In genomic region chr1:214864896-214865688, GRCh38 we compare ENCODE assay signal across 16 cellular contexts.
A peak's percentile ranks its signal among the peaks of the same experiment; 100 is the strongest.
DNase-seq lines count a peak whose midpoint lies in the region; ATAC-seq and TF ChIP-seq lines count a peak whose summit lies in the region.
"Had no signal": no experiment of that assay in that cellular context is flagged by ENCODE, and none has a peak within 500 bp of the region (broad histone marks: within the 10 kb centered on the region; RNA-seq: fewer than 3 reads in every experiment).

No MANE protein-coding gene starts in this region.

- H3K27ac ChIP-seq in dorsolateral prefrontal cortex: no peak overlapping the region
- no peak overlapping the region for H3K27ac ChIP-seq in CD4-positive, alpha-beta memory T cell (ENCODE audit: low read depth, low read length)
- H3K27ac ChIP-seq: SK-N-MC, skin epidermis had no signal

- DNase-seq in A172 (ENCODE audit: low spot score): peak; percentile 9
- DNase-seq in HCEC 1CT: peak; percentile 79
- DNase-seq in astrocyte of the cerebellum (ENCODE audit: low read depth): peak; percentile 46
- DNase-seq in fibroblast of villous mesenchyme (ENCODE audit: low read depth): peak; percentile 78
- DNase-seq in dorsolateral prefrontal cortex: no peak
- no peak for DNase-seq in CD4-positive, alpha-beta memory T cell
- DNase-seq: activated naive CD4-positive, alpha-beta T cell; mesendoderm; NCI-H1417; NCI-H2227 treated with DMSO at 0.1 percent for 48 hours; stimulated activated naive CD8-positive, alpha-beta T cell treated with anti-CD3 and anti-CD28 coated beads, Interleukin-15, Interleukin-2, amounts not matched to agents 100 U/mL and 50 U/mL, for 24 hours had no signal

- H3K27ac Mint-ChIP-seq in CD4-positive, alpha-beta memory T cell: no peak overlapping the region
- H3K27ac Mint-ChIP-seq: IgD-negative memory B cell had no signal

- H3K36me3 ChIP-seq in CD4-positive, alpha-beta memory T cell (ENCODE audit: insufficient read depth, low read length): no peaks in the 10 kb centered on the region

- ATAC-seq in HG03095 (IDR thresholded peaks at IDR 0.05; ENCODE audit: unreplicated experiment): no peak
- ATAC-seq in GM21717 (IDR thresholded peaks at IDR 0.05; ENCODE audit: unreplicated experiment): no peak
- ATAC-seq: stimulated activated naive CD8-positive, alpha-beta T cell treated with anti-CD3 and anti-CD28 coated beads, Interleukin-15, Interleukin-2, amounts not matched to agents 100 U/mL and 50 U/mL, for 24 hours had no signal

- no peaks in the 10 kb centered on the region for H3K36me3 Mint-ChIP-seq in CD4-positive, alpha-beta memory T cell

- TF ChIP-seq CTCF in astrocyte of the cerebellum (IDR thresholded peaks at IDR 0.05; ENCODE audit: low read depth, low read length, missing control alignments) (no peak), fibroblast of villous mesenchyme (IDR thresholded peaks at IDR 0.05; ENCODE audit: insufficient read depth, low read depth, low read length) (no peak), dorsolateral prefrontal cortex (IDR thresholded peaks at IDR 0.05 in 54 of 56, conservative IDR thresholded peaks at IDR 0.05 in 2 of 56; ENCODE audit: low read depth in 1 of 56, partially characterized antibody in 56 of 56) (no peak)

- H3K4me1 Mint-ChIP-seq in CD4-positive, alpha-beta memory T cell: no peaks in the 10 kb centered on the region
- H3K4me1 Mint-ChIP-seq: IgD-negative memory B cell had no signal

- POLR2A ChIA-PET in CD4-positive, alpha-beta memory T cell (lab: Charles Lee; ENCODE audit: partially characterized antibody): no interaction called here

- peaks cover 0 to 1% of the 10 kb centered on the region in 2 donors for H3K27me3 Mint-ChIP-seq in CD4-positive, alpha-beta memory T cell
- H3K27me3 Mint-ChIP-seq: IgD-negative memory B cell had no signal

- no peaks in the 10 kb centered on the region for H3K9me3 ChIP-seq in CD4-positive, alpha-beta memory T cell (ENCODE audit: control insufficient read depth in 1 of 2, low read length in 2 of 2)

- intact Hi-C loops in dorsolateral prefrontal cortex (cut with DNase I): no loop called here
- intact Hi-C loops in CD4-positive, alpha-beta memory T cell (cut with micrococcal nuclease): no loop called here

- no peaks in the 10 kb centered on the region for H3K4me1 ChIP-seq in CD4-positive, alpha-beta memory T cell (ENCODE audit: insufficient read depth, low read length)

- H3K4me3 ChIP-seq in astrocyte of the cerebellum (ENCODE audit: low read depth, low read length) (no peak overlapping the region), fibroblast of villous mesenchyme (ENCODE audit: low read depth, low read length) (no peak overlapping the region), dorsolateral prefrontal cortex (no peak overlapping the region)
- no peak overlapping the region for H3K4me3 ChIP-seq in CD4-positive, alpha-beta memory T cell (ENCODE audit: low read length in 2 of 2)
- H3K4me3 ChIP-seq: SK-N-MC, skin epidermis had no signal

- H3K4me3 Mint-ChIP-seq in CD4-positive, alpha-beta memory T cell: no peak overlapping the region
- H3K4me3 Mint-ChIP-seq: IgD-negative memory B cell had no signal

- in situ Hi-C loops in astrocyte of the cerebellum (cut with HindIII; ENCODE audit: low sequenced_read_pairs): no loop called here

- H3K27me3 ChIP-seq in dorsolateral prefrontal cortex: no peaks in the 10 kb centered on the region
- H3K27me3 ChIP-seq in CD4-positive, alpha-beta memory T cell (ENCODE audit: insufficient read depth, low read length): no peaks in the 10 kb centered on the region

- no peaks in the 10 kb centered on the region for H3K9me3 Mint-ChIP-seq in CD4-positive, alpha-beta memory T cell
- H3K9me3 Mint-ChIP-seq: IgD-negative memory B cell had no signal

- CTCF ChIA-PET in CD4-positive, alpha-beta memory T cell (lab: Charles Lee; ENCODE audit: partially characterized antibody): no interaction called here

Comparison
In these comparisons a context has a peak if more than half of its experiments do, and no peak if none do; other contexts are left out.
1. DNase-seq: peak in A172 (single experiment), HCEC 1CT (single experiment), astrocyte of the cerebellum (single experiment) and fibroblast of villous mesenchyme (single experiment); none in dorsolateral prefrontal cortex (0 of 10) and CD4-positive, alpha-beta memory T cell (0 of 5).